Comparison of ENCODE assay signal across 11 cellular contexts in the genomic region with DNA sequence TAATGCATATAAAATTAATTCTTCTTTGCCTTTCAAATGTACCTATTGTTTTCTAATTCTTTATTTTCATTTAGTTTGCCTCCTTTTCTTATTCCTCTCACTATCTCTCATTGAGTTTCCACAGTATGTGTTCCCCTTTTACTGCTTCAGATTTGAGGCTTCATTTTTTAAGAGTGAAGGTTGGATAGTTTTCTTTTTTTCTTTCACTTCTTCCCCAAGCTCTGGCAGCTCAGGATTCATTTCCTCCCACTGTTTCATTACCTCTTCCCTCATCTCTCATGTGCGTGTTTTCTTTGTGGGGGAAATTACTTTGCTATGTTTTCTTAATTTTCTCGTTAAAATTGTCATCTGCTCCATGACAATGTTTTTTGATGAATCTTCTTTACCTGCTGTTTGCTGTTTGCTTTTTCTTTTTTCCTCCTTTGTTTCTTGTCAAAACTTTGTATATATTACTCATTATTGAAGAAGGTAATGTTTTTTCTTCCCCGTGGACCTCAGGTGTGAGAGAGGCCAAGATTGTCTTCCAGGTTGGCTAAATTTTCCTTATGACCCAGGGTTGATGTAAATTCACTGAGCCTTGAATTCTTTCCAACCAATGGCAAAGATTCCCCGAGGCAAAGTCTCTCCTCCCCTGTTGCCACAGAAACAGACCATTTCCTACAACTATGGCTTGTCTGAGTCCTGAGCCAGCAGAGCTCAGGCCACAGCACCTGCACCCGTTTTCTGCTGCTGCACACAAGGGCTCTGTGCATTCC.
DNase-seq lines count a peak whose midpoint lies in the region; ATAC-seq and TF ChIP-seq lines count a peak whose summit lies in the region.
"Had no signal": no experiment of that assay in that cellular context is flagged by ENCODE, and none has a peak within 500 bp of the region (broad histone marks: within the 10 kb centered on the region; RNA-seq: fewer than 3 reads in every experiment).

No MANE protein-coding gene starts in this region.

- peaks cover 66% of the 10 kb centered on the region for H3K4me1 Mint-ChIP-seq in brain
- peaks cover 33% of the 10 kb centered on the region for H3K4me1 Mint-ChIP-seq in mesothelial cell of epicardium

- TF ChIP-seq CTCF in brain (conservative IDR thresholded peaks at IDR 0.05) (no peak), mesothelial cell of epicardium (IDR thresholded peaks at IDR 0.05; ENCODE audit: unreplicated experiment) (no peak)

- H3K9me3 Mint-ChIP-seq in brain (no peaks in the 10 kb centered on the region), mesothelial cell of epicardium (no peaks in the 10 kb centered on the region)
- H3K9me3 Mint-ChIP-seq: activated T-cell treated with anti-CD3 and anti-CD28 coated beads, Interleukin-2, amount 50 U/mL, for 72 hours had no signal

- H3K27ac Mint-ChIP-seq in brain, result peak overlapping the region in 4 of 5 experiments; percentile 50 to 59 (median 57)
- H3K27ac Mint-ChIP-seq in mesothelial cell of epicardium, result peak overlapping the region; percentile 31
- H3K27ac Mint-ChIP-seq: activated T-cell treated with anti-CD3 and anti-CD28 coated beads, Interleukin-2, amount 50 U/mL, for 72 hours; naive thymus-derived CD4-positive, alpha-beta T cell had no signal

- H3K27me3 Mint-ChIP-seq in brain, result peaks cover 3% of the 10 kb centered on the region
- no peaks in the 10 kb centered on the region for H3K27me3 Mint-ChIP-seq in mesothelial cell of epicardium (ENCODE audit: low read depth)

- H3K4me3 Mint-ChIP-seq in brain (peak overlapping the region in 3 of 5 experiments; percentile 20 to 58 (median 21)), mesothelial cell of epicardium (no peak overlapping the region)
- H3K4me3 Mint-ChIP-seq: activated T-cell treated with anti-CD3 and anti-CD28 coated beads, Interleukin-2, amount 50 U/mL, for 72 hours; naive thymus-derived CD4-positive, alpha-beta T cell had no signal

- ATAC-seq in GM18861 (IDR thresholded peaks at IDR 0.05; ENCODE audit: unreplicated experiment), result no peak
- ATAC-seq: activated CD4-positive, CD25-positive, alpha-beta regulatory T cell treated with anti-CD3 and anti-CD28 coated beads, Interleukin-2, amount 50 U/mL, for 24 hours; activated T-cell treated with anti-CD3 and anti-CD28 coated beads, Interleukin-2, amount 50 U/mL, for 72 hours; naive thymus-derived CD4-positive, alpha-beta T cell had no signal

- H3K36me3 Mint-ChIP-seq in brain, result no peaks in the 10 kb centered on the region
- H3K36me3 Mint-ChIP-seq in mesothelial cell of epicardium, result no peaks in the 10 kb centered on the region
- H3K36me3 Mint-ChIP-seq: naive thymus-derived CD4-positive, alpha-beta T cell had no signal

- DNase-seq in ELR (ENCODE audit: low read depth) (peak; percentile 21), NCI-H2081 treated with DMSO at 0.1 percent for 48 hours (lab: John Stamatoyannopoulos, UW) (peak; percentile 34), mesothelial cell of epicardium (ENCODE audit: low spot score in 2 of 2, unreplicated experiment in 2 of 2) (no peak), kidney glomerular epithelial cell (lab: John Stamatoyannopoulos, UW) (no peak)
- DNase-seq in NK-92 treated with Interleukin-12 subunit alpha and Interleukin-12 subunit beta, amount 100 ng/mL, for 24 hours (lab: John Stamatoyannopoulos, UW), result no peak
- DNase-seq: activated T-cell treated with anti-CD3 and anti-CD28 coated beads, Interleukin-2, amount 50 U/mL, for 72 hours; Calu3; naive thymus-derived CD4-positive, alpha-beta T cell had no signal

Comparison
In these comparisons a context has a peak if more than half of its experiments do, and no peak if none do; other contexts are left out.
1. DNase-seq: peak in ELR (single experiment) and NCI-H2081 treated with DMSO at 0.1 percent for 48 hours (single experiment); none in mesothelial cell of epicardium (0 of 2), NK-92 treated with Interleukin-12 subunit alpha and Interleukin-12 subunit beta, amount 100 ng/mL, for 24 hours (single experiment) and kidney glomerular epithelial cell (single experiment).